2 cellular contexts compared by ENCODE assay signal in genomic region chr1:192993426-192994085, GRCh38.
TF ChIP-seq lines count a peak whose summit lies in the region.

No MANE protein-coding gene starts in this region.

TF ChIP-seq in GM12878, 131 proteins besides CTCF, POLR2A, EP300 and RAD21 (continued from another document):
- TF ChIP-seq REST (IDR thresholded peaks at IDR 0.05; ENCODE audit: low read depth, low read length): no peak
- TF ChIP-seq RAD51 (IDR thresholded peaks at IDR 0.05): no peak
- peak; percentile 42; the same call in 1 of the 2 replicates for TF ChIP-seq JUNB (IDR thresholded peaks at IDR 0.05)
- peak; percentile 71 for TF ChIP-seq RUNX3 (IDR thresholded peaks at IDR 0.05; ENCODE audit: low read length)
- TF ChIP-seq PML (IDR thresholded peaks at IDR 0.05; ENCODE audit: low read length): no peak

TF ChIP-seq in SK-N-SH treated with all-trans-retinoic acid at 6 μM for 48 hours, 23 proteins besides CTCF, POLR2A, EP300 and RAD21 (continued from another document):
- TF ChIP-seq, protein P1, sequence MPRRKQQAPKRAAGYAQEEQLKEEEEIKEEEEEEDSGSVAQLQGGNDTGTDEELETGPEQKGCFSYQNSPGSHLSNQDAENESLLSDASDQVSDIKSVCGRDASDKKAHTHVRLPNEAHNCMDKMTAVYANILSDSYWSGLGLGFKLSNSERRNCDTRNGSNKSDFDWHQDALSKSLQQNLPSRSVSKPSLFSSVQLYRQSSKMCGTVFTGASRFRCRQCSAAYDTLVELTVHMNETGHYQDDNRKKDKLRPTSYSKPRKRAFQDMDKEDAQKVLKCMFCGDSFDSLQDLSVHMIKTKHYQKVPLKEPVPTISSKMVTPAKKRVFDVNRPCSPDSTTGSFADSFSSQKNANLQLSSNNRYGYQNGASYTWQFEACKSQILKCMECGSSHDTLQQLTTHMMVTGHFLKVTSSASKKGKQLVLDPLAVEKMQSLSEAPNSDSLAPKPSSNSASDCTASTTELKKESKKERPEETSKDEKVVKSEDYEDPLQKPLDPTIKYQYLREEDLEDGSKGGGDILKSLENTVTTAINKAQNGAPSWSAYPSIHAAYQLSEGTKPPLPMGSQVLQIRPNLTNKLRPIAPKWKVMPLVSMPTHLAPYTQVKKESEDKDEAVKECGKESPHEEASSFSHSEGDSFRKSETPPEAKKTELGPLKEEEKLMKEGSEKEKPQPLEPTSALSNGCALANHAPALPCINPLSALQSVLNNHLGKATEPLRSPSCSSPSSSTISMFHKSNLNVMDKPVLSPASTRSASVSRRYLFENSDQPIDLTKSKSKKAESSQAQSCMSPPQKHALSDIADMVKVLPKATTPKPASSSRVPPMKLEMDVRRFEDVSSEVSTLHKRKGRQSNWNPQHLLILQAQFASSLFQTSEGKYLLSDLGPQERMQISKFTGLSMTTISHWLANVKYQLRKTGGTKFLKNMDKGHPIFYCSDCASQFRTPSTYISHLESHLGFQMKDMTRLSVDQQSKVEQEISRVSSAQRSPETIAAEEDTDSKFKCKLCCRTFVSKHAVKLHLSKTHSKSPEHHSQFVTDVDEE (CRISPR knock-in tag; IDR thresholded peaks at IDR 0.05): no peak
- TF ChIP-seq ARNTL (CRISPR knock-in tag; IDR thresholded peaks at IDR 0.05; ENCODE audit: borderline replicate concordance, low read depth): no peak
